ENCODE assay signal across 30 cellular contexts in the genomic region with DNA sequence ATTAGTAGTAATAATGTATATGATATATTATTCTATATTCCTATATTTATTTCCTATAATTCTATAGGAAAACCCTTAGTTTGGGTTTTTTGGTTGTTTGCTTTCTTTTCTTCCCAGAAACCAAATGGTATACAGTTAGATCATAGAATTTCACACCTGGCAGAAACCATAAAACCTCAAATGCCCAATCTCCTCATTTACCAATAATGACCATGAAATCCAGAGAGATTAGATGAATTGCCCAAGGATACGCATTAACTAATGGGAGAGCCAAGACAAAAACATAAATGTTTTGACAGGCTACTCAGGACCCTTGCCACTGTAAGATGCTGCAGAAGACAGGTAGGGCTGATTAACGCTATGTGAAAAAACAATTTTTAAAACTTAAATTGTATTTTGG.
"Had no signal": no experiment of that assay in that cellular context is flagged by ENCODE, and none has a peak within 500 bp of the region (broad histone marks: within the 10 kb centered on the region; RNA-seq: fewer than 3 reads in every experiment).

No MANE protein-coding gene starts in this region.

- H3K36me3 ChIP-seq: adrenal gland, esophagus squamous epithelium had no signal

- H3K9me3 ChIP-seq: adrenal gland, body of pancreas, esophagus squamous epithelium had no signal

- H3K4me3 ChIP-seq: adrenal gland, body of pancreas, esophagus squamous epithelium had no signal

- H3K27me3 ChIP-seq: adrenal gland, body of pancreas, esophagus squamous epithelium had no signal

- FAIRE-seq: colon, frontal cortex had no signal

- H3K27ac ChIP-seq: adrenal gland, body of pancreas, esophagus squamous epithelium had no signal

- H3K4me1 ChIP-seq: body of pancreas had no signal

- DNase-seq: activated CD4-positive, alpha-beta memory T cell treated with anti-CD3 and anti-CD28 coated beads for 36 hours; activated CD4-positive, alpha-beta T cell treated with anti-CD3 and anti-CD28 coated beads for 36 hours; activated CD4-positive, alpha-beta T cell treated with anti-CD3 and anti-CD28 coated beads, Interleukin-2, amount 10 ng/mL, durations not matched to agents 24 days and 14 days; activated CD4-positive, CD25-positive, alpha-beta regulatory T cell; activated CD4-positive, CD25-positive, alpha-beta regulatory T cell treated with anti-CD3 and anti-CD28 coated beads, Interleukin-2, amount 50 U/mL, for 72 hours; activated CD8-positive, alpha-beta memory T cell treated with anti-CD3 and anti-CD28 coated beads, Interleukin-2, amount 10 ng/mL, durations not matched to agents 7 days and 5 days; activated CD8-positive, alpha-beta memory T cell treated with anti-CD3 and anti-CD28 coated beads, Interleukin-2, amount 50 U/mL, for 4 hours; activated CD8-positive, alpha-beta T cell treated with anti-CD3 and anti-CD28 coated beads, Interleukin-2, amount 10 ng/mL, durations not matched to agents 7 days and 5 days; activated effector memory CD4-positive, alpha-beta T cell treated with anti-CD3 and anti-CD28 coated beads, Interleukin-2, amount 50 U/mL, for 16 hours; activated naive CD4-positive, alpha-beta T cell treated with anti-CD3 and anti-CD28 coated beads for 36 hours; activated naive CD8-positive, alpha-beta T cell treated with anti-CD3 and anti-CD28 coated beads for 36 hours; activated naive CD8-positive, alpha-beta T cell treated with anti-CD3 and anti-CD28 coated beads, Interleukin-2, amount 50 U/mL, for 24 hours; activated T-cell treated with anti-CD3 and anti-CD28 coated beads, Interleukin-2, amount 50 U/mL, for 1 hour; activated T-cell treated with anti-CD3 and anti-CD28 coated beads, Interleukin-2, amount 50 U/mL, for 48 hours; adrenal gland; amygdala; aorta; body of pancreas; caudate nucleus; cortex of kidney; dermis blood vessel endothelial cell; effector CD4-positive, alpha-beta T cell; effector memory CD8-positive, alpha-beta T cell; esophagus squamous epithelium; head of caudate nucleus; T-helper 1 cell; T-helper 17 cell; T1000 had no signal

- ATAC-seq: activated CD4-positive, alpha-beta T cell treated with anti-CD3 and anti-CD28 coated beads for 36 hours; activated CD8-positive, alpha-beta memory T cell treated with anti-CD3 and anti-CD28 coated beads, Interleukin-2, amount 10 ng/mL, durations not matched to agents 7 days and 5 days; activated CD8-positive, alpha-beta T cell treated with anti-CD3 and anti-CD28 coated beads, Interleukin-2, amount 10 ng/mL, durations not matched to agents 7 days and 5 days; activated naive CD8-positive, alpha-beta T cell treated with anti-CD3 and anti-CD28 coated beads, Interleukin-2, amount 50 U/mL, for 24 hours; body of pancreas; effector memory CD8-positive, alpha-beta T cell; T-helper 17 cell had no signal
